Comparison of ENCODE assay signal across 8 cellular contexts in the genomic region with DNA sequence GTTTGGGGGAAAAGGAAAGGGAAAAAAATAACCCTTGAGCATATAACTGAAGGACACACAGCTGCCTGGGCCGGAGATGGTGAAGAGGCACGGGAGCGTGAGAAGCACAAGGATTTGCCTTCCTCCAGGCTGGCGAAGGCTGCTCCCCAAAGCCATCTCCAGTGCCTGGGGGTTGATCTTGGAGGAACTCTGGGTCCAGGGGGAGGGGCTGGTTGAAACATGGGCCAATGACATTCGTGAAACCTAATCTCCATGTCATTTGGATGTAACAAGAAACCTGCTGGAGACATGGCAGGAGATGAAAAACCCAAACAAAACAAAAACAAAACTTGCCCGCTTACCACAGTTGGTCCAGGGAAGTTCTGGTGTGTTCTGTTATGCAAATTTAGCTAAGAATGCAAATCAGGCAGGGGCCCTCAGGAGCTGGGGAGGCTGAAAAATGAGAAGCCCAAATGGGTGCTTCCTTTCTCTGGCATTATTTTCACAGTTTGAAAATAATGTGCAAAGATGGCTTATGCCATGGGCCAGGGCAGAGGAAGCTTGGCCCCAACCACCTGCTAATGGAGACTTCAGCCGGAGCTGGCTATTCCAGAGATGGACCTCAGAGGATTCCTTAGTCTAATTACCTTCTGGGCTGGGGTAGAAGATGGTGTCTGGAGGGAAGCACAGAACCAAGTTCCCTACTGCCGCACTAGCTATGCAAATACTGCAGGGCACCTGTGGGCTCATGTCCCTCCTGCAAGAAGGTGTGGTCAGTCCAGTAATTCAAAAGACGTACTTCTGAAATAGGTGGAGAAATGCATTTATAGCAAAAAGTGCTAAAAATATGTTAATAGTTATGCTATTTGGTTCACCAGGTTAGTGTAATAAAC.
DNase-seq lines count a peak whose midpoint lies in the region; ATAC-seq and TF ChIP-seq lines count a peak whose summit lies in the region.

No MANE protein-coding gene starts in this region.

- BruUV-seq in A673 (replicated peaks; lab: Mats Ljungman, UMichigan), result no TSS peak

- peaks cover 11% of the 10 kb centered on the region for H3K27me3 Mint-ChIP-seq in progenitor cell of endocrine pancreas

- TF ChIP-seq CTCF in A673 (conservative IDR thresholded peaks at IDR 0.05; ENCODE audit: low read depth, low read length) (no peak), progenitor cell of endocrine pancreas (IDR thresholded peaks at IDR 0.05; ENCODE audit: unreplicated experiment) (no peak)

- peak; percentile 84 for DNase-seq in A673 (ENCODE audit: low spot score)
- no peak for DNase-seq in SK-N-MC (ENCODE audit: low read depth, low spot score)
- DNase-seq in left kidney (ENCODE audit: low read depth, low spot score), result peak; percentile 83
- DNase-seq in NCI-H524 treated with DMSO at 0.1 percent for 48 hours (lab: John Stamatoyannopoulos, UW), result no peak
- no peak for DNase-seq in epidermal melanocyte (ENCODE audit: insufficient read length, low spot score)
- no peak for DNase-seq in progenitor cell of endocrine pancreas (ENCODE audit: low spot score, unreplicated experiment)

- peaks cover 20% of the 10 kb centered on the region for H3K4me1 ChIP-seq in A673 (ENCODE audit: insufficient read depth, low read length, poor library complexity, severe bottlenecking)

- CTCF ChIA-PET in A673 (lab: Charles Lee), result no interaction called here

- H3K9me3 Mint-ChIP-seq in progenitor cell of endocrine pancreas (ENCODE audit: low read depth), result no peaks in the 10 kb centered on the region

- intact Hi-C loops in A673 (cut with micrococcal nuclease; ENCODE audit: unreplicated experiment), result no loop called here

- H3K27me3 ChIP-seq in A673 (replicated peaks; ENCODE audit: insufficient read depth, low read depth, low read length, poor library complexity), result no peaks in the 10 kb centered on the region

- H3K27ac ChIP-seq in A673 (ENCODE audit: low read depth, low read length, poor library complexity, severe bottlenecking) (peak overlapping the region; percentile 25), SK-N-MC (no peak overlapping the region)

- ATAC-seq in GM18520 (IDR thresholded peaks at IDR 0.05; ENCODE audit: unreplicated experiment) (peak; percentile 35), HG02885 (IDR thresholded peaks at IDR 0.05; ENCODE audit: poor library complexity, unreplicated experiment) (peak; percentile 58)

- H3K4me3 Mint-ChIP-seq in progenitor cell of endocrine pancreas (ENCODE audit: low read depth), result no peak overlapping the region

- H3K9me3 ChIP-seq in A673 (ENCODE audit: low read depth, low read length, poor library complexity, severe bottlenecking), result no peaks in the 10 kb centered on the region
- no peaks in the 10 kb centered on the region for H3K9me3 ChIP-seq in SK-N-MC (ENCODE audit: low read depth, low read length)

- H3K4me1 Mint-ChIP-seq in progenitor cell of endocrine pancreas (ENCODE audit: low read depth), result no peaks in the 10 kb centered on the region

- H3K36me3 Mint-ChIP-seq in progenitor cell of endocrine pancreas (ENCODE audit: insufficient read depth), result no peaks in the 10 kb centered on the region

- no peak overlapping the region for H3K27ac Mint-ChIP-seq in progenitor cell of endocrine pancreas

- H3K4me3 ChIP-seq in A673 (ENCODE audit: low read depth, low read length, poor library complexity, severe bottlenecking) (peak overlapping the region; percentile 38), SK-N-MC (peak overlapping the region; percentile 70)

- H3K9ac ChIP-seq in SK-N-MC (ENCODE audit: insufficient read length), result no peak overlapping the region

- no peaks in the 10 kb centered on the region for H3K36me3 ChIP-seq in A673 (ENCODE audit: insufficient read depth, low read length, poor library complexity, severe bottlenecking)
- H3K36me3 ChIP-seq in SK-N-MC (ENCODE audit: insufficient read depth, low read length), result no peaks in the 10 kb centered on the region

- POLR2A ChIA-PET in A673 (lab: Charles Lee; ENCODE audit: low non-redundant PET), result no interaction called here

Comparison
In these comparisons a context has a peak if more than half of its experiments do, and no peak if none do; other contexts are left out.
1. DNase-seq: peak in A673 (single experiment) and left kidney (single experiment); none in SK-N-MC (single experiment), NCI-H524 treated with DMSO at 0.1 percent for 48 hours (single experiment), epidermal melanocyte (single experiment) and progenitor cell of endocrine pancreas (single experiment).